Comparison of ENCODE assay signal across 13 cellular contexts in genomic region chr6:47146426-47147174, GRCh38.
DNase-seq lines count a peak whose midpoint lies in the region; ATAC-seq and TF ChIP-seq lines count a peak whose summit lies in the region.
"Had no signal": no experiment of that assay in that cellular context is flagged by ENCODE, and none has a peak within 500 bp of the region (broad histone marks: within the 10 kb centered on the region; RNA-seq: fewer than 3 reads in every experiment).

No MANE protein-coding gene starts in this region.

- H3K36me3 ChIP-seq in GM23338 (ENCODE audit: insufficient read depth) (no peaks in the 10 kb centered on the region), ascending aorta (no peaks in the 10 kb centered on the region)

- H3K4me3 ChIP-seq in GM23338 (no peak overlapping the region), fibroblast of the aortic adventitia (ENCODE audit: low read depth, low read length) (no peak overlapping the region), ascending aorta (no peak overlapping the region)

- no peaks in the 10 kb centered on the region; the same call in 2 of the 3 replicates for H3K9me3 Mint-ChIP-seq in GM23338
- H3K9me3 Mint-ChIP-seq in activated CD4-positive, alpha-beta T cell treated with anti-CD3 and anti-CD28 coated beads for 36 hours (ENCODE audit: low read depth), result no peaks in the 10 kb centered on the region
- H3K9me3 Mint-ChIP-seq: activated naive CD4-positive, alpha-beta T cell treated with anti-CD3 and anti-CD28 coated beads, Interleukin-2, amount 10 ng/mL, durations not matched to agents 7 days and 5 days; T-cell had no signal

- H3K36me3 Mint-ChIP-seq in GM23338 (ENCODE audit: low read depth), result no peaks in the 10 kb centered on the region
- no peaks in the 10 kb centered on the region for H3K36me3 Mint-ChIP-seq in activated CD4-positive, alpha-beta T cell treated with anti-CD3 and anti-CD28 coated beads for 36 hours (ENCODE audit: low read depth)
- H3K36me3 Mint-ChIP-seq: activated naive CD4-positive, alpha-beta T cell treated with anti-CD3 and anti-CD28 coated beads, Interleukin-2, amount 10 ng/mL, durations not matched to agents 7 days and 5 days; T-cell had no signal

- H3K27me3 ChIP-seq in GM23338 (ENCODE audit: insufficient read depth), result no peaks in the 10 kb centered on the region
- H3K27me3 ChIP-seq in ascending aorta, result no peaks in the 10 kb centered on the region

- no peaks in the 10 kb centered on the region for H3K79me2 ChIP-seq in GM23338 (replicated peaks; ENCODE audit: insufficient read depth)

- POLR2A ChIA-PET in activated CD4-positive, alpha-beta T cell treated with anti-CD3 and anti-CD28 coated beads for 36 hours (lab: Charles Lee), result no interaction called here

- no peaks in the 10 kb centered on the region for H3F3A ChIP-seq in GM23338 (replicated peaks; ENCODE audit: low read depth)

- peak overlapping the region; percentile 49 for H3K4me2 ChIP-seq in GM23338

- H3K27ac ChIP-seq in GM23338 (ENCODE audit: low read depth), result no peak overlapping the region; the same call in 1 of the 2 replicates
- no peak overlapping the region for H3K27ac ChIP-seq in ascending aorta

- ATAC-seq in GM23338 (peak; percentile 60), GM19351 (IDR thresholded peaks at IDR 0.05; ENCODE audit: unreplicated experiment) (no peak), GM19463 (IDR thresholded peaks at IDR 0.05; ENCODE audit: unreplicated experiment) (no peak)
- no peak for ATAC-seq in activated CD4-positive, alpha-beta T cell treated with anti-CD3 and anti-CD28 coated beads for 36 hours
- ATAC-seq: T-cell had no signal

- intact Hi-C loops in activated CD4-positive, alpha-beta T cell treated with anti-CD3 and anti-CD28 coated beads for 36 hours (cut with DNase I, micrococcal nuclease), result no loop called here
- intact Hi-C loops in ascending aorta (cut with DNase I), result no loop called here

- peaks cover 7% of the 10 kb centered on the region for H3K27me3 Mint-ChIP-seq in GM23338 (ENCODE audit: insufficient read depth, low read depth, poor library complexity)
- H3K27me3 Mint-ChIP-seq in activated CD4-positive, alpha-beta T cell treated with anti-CD3 and anti-CD28 coated beads for 36 hours, result no peaks in the 10 kb centered on the region

- TF ChIP-seq CTCF in GM23338 (conservative IDR thresholded peaks at IDR 0.05; ENCODE audit: low read depth in 2 of 2) (no peak), fibroblast of the aortic adventitia (IDR thresholded peaks at IDR 0.05; ENCODE audit: insufficient read depth, low read length) (no peak), ascending aorta (IDR thresholded peaks at IDR 0.05) (no peak)

- no peaks in the 10 kb centered on the region for H3K9me3 ChIP-seq in ascending aorta

- peak overlapping the region; percentile 83 for H3K27ac Mint-ChIP-seq in GM23338
- no peak overlapping the region for H3K27ac Mint-ChIP-seq in activated CD4-positive, alpha-beta T cell treated with anti-CD3 and anti-CD28 coated beads for 36 hours
- H3K27ac Mint-ChIP-seq: activated naive CD4-positive, alpha-beta T cell treated with anti-CD3 and anti-CD28 coated beads, Interleukin-2, amount 10 ng/mL, durations not matched to agents 7 days and 5 days; T-cell had no signal

- H3K9me2 ChIP-seq in GM23338 (ENCODE audit: insufficient read depth), result no peaks in the 10 kb centered on the region; the same call in 1 of the 2 replicates

- H3K4me3 Mint-ChIP-seq in GM23338, result no peak overlapping the region
- H3K4me3 Mint-ChIP-seq in activated CD4-positive, alpha-beta T cell treated with anti-CD3 and anti-CD28 coated beads for 36 hours, result no peak overlapping the region
- H3K4me3 Mint-ChIP-seq: activated naive CD4-positive, alpha-beta T cell treated with anti-CD3 and anti-CD28 coated beads, Interleukin-2, amount 10 ng/mL, durations not matched to agents 7 days and 5 days; T-cell had no signal

- H2AFZ ChIP-seq in GM23338, result peak overlapping the region; percentile 50

- no peaks in the 10 kb centered on the region for H4K20me1 ChIP-seq in GM23338 (replicated peaks; ENCODE audit: insufficient read depth)

- H3K4me1 Mint-ChIP-seq in GM23338, result peaks cover 39% of the 10 kb centered on the region
- H3K4me1 Mint-ChIP-seq in activated CD4-positive, alpha-beta T cell treated with anti-CD3 and anti-CD28 coated beads for 36 hours, result no peaks in the 10 kb centered on the region
- H3K4me1 Mint-ChIP-seq: activated naive CD4-positive, alpha-beta T cell treated with anti-CD3 and anti-CD28 coated beads, Interleukin-2, amount 10 ng/mL, durations not matched to agents 7 days and 5 days; T-cell had no signal

- DNase-seq in GM23338 (ENCODE audit: low spot score) (peak; percentile 34), RPMI7951 (ENCODE audit: low read depth) (peak; percentile 97), fibroblast of the aortic adventitia (ENCODE audit: low read depth) (peak; percentile 57), renal cortical epithelial cell (ENCODE audit: low read depth) (peak; percentile 67), ascending aorta (ENCODE audit: low spot score in 2 of 2) (no peak)
- DNase-seq in activated CD4-positive, alpha-beta T cell treated with anti-CD3 and anti-CD28 coated beads for 36 hours, result no peak
- DNase-seq: activated CD4-positive, alpha-beta T cell treated with anti-CD3 and anti-CD28 coated beads, Interleukin-2, amount 50 U/mL, for 48 hours; activated naive CD4-positive, alpha-beta T cell treated with anti-CD3 and anti-CD28 coated beads, Interleukin-2, amount 10 ng/mL, durations not matched to agents 7 days and 5 days; MV-4-11; substantia nigra; T-cell had no signal

- H3K4me1 ChIP-seq in GM23338 (ENCODE audit: insufficient read depth) (peaks cover 38% of the 10 kb centered on the region), ascending aorta (no peaks in the 10 kb centered on the region)

- CTCF ChIA-PET in activated CD4-positive, alpha-beta T cell treated with anti-CD3 and anti-CD28 coated beads for 36 hours (lab: Charles Lee), result no interaction called here

TF ChIP-seq in GM23338, 12 proteins besides CTCF, POLR2A, EP300 and RAD21 (continues in another document):
- TF ChIP-seq JUNB (IDR thresholded peaks at IDR 0.05; ENCODE audit: unreplicated experiment) (no peak), REST (IDR thresholded peaks at IDR 0.05; ENCODE audit: unreplicated experiment) (no peak), ETS1 (IDR thresholded peaks at IDR 0.05) (no peak)

Comparison
In these comparisons a context has a peak if more than half of its experiments do, and no peak if none do; other contexts are left out.
1. DNase-seq: peak in GM23338 (single experiment), RPMI7951 (single experiment), fibroblast of the aortic adventitia (single experiment) and renal cortical epithelial cell (single experiment); none in activated CD4-positive, alpha-beta T cell treated with anti-CD3 and anti-CD28 coated beads for 36 hours (single experiment) and ascending aorta (0 of 2).